ENCODE assay signal across 26 cellular contexts in genomic region chr7:23098460-23098859, GRCh38.
"Had no signal": no experiment of that assay in that cellular context is flagged by ENCODE, and none has a peak within 500 bp of the region (broad histone marks: within the 10 kb centered on the region; RNA-seq: fewer than 3 reads in every experiment).

No MANE protein-coding gene starts in this region.

- H3K27me3 Mint-ChIP-seq: activated CD4-positive, alpha-beta memory T cell treated with anti-CD3 and anti-CD28 coated beads for 36 hours; activated CD4-positive, alpha-beta T cell treated with anti-CD3 and anti-CD28 coated beads, Interleukin-2, amount 10 ng/mL, durations not matched to agents 7 days and 5 days; activated naive CD8-positive, alpha-beta T cell treated with anti-CD3 and anti-CD28 coated beads, Interleukin-2, amount 50 U/mL, for 24 hours had no signal

- H3K36me3 Mint-ChIP-seq: activated CD4-positive, alpha-beta memory T cell treated with anti-CD3 and anti-CD28 coated beads for 36 hours had no signal

- ATAC-seq: activated naive CD4-positive, alpha-beta T cell treated with anti-CD3 and anti-CD28 coated beads, Interleukin-2, amount 50 U/mL, for 72 hours; activated naive CD8-positive, alpha-beta T cell treated with anti-CD3 and anti-CD28 coated beads, Interleukin-2, amount 50 U/mL, for 24 hours; activated T-cell treated with anti-CD3 and anti-CD28 coated beads, Interleukin-2, amount 50 U/mL, for 4 hours; body of pancreas; PC-3 had no signal

- H3K9me3 ChIP-seq: body of pancreas had no signal

- H3K4me1 ChIP-seq: ascending aorta, body of pancreas had no signal

- H3K9me3 Mint-ChIP-seq: activated naive CD4-positive, alpha-beta T cell treated with anti-CD3 and anti-CD28 coated beads, Interleukin-2, amount 50 U/mL, for 72 hours; activated T-cell treated with anti-CD3 and anti-CD28 coated beads, Interleukin-2, amount 50 U/mL, for 4 hours had no signal

- FAIRE-seq: bronchial epithelial cell, RCC 7860 had no signal

- H3K4me3 Mint-ChIP-seq: activated CD4-positive, alpha-beta memory T cell treated with anti-CD3 and anti-CD28 coated beads for 36 hours; activated CD4-positive, alpha-beta T cell treated with anti-CD3 and anti-CD28 coated beads, Interleukin-2, amount 10 ng/mL, durations not matched to agents 7 days and 5 days; activated naive CD8-positive, alpha-beta T cell treated with anti-CD3 and anti-CD28 coated beads, Interleukin-2, amount 50 U/mL, for 24 hours; activated T-cell treated with anti-CD3 and anti-CD28 coated beads, Interleukin-2, amount 50 U/mL, for 4 hours had no signal

- H3K4me3 ChIP-seq: ascending aorta, body of pancreas, SK-N-MC had no signal

- DNase-seq: activated CD4-positive, alpha-beta memory T cell treated with anti-CD3 and anti-CD28 coated beads for 36 hours; activated CD4-positive, alpha-beta T cell treated with anti-CD3 and anti-CD28 coated beads, Interleukin-2, amount 10 ng/mL, durations not matched to agents 7 days and 5 days; activated CD4-positive, CD25-positive, alpha-beta regulatory T cell; activated CD8-positive, alpha-beta memory T cell treated with anti-CD3 and anti-CD28 coated beads for 24 hours; activated effector memory CD4-positive, alpha-beta T cell treated with anti-CD3 and anti-CD28 coated beads, Interleukin-2, amount 50 U/mL, for 16 hours; activated naive CD4-positive, alpha-beta T cell treated with Interleukin-2 at 50 U/mL for 16 hours; activated naive CD8-positive, alpha-beta T cell treated with anti-CD3 and anti-CD28 coated beads, Interleukin-2, amount 50 U/mL, for 24 hours; activated T-cell treated with anti-CD3 and anti-CD28 coated beads, Interleukin-2, amount 50 U/mL, for 4 hours; amniotic stem cell; body of pancreas; central memory CD4-positive, alpha-beta T cell; MM.1S; NCI-H1105; NCI-H1436; NCI-H187 treated with DMSO at 0.1 percent for 48 hours; NCI-H446; NCI-H524; PC-3; SHP77; T-helper 1 cell had no signal

- H3K36me3 ChIP-seq: ascending aorta had no signal

- H3K27ac ChIP-seq: ascending aorta, body of pancreas, SK-N-MC, VCaP had no signal

- H3K4me1 Mint-ChIP-seq: activated CD4-positive, alpha-beta T cell treated with anti-CD3 and anti-CD28 coated beads, Interleukin-2, amount 10 ng/mL, durations not matched to agents 7 days and 5 days; activated naive CD8-positive, alpha-beta T cell treated with anti-CD3 and anti-CD28 coated beads, Interleukin-2, amount 50 U/mL, for 24 hours had no signal

- H3K27me3 ChIP-seq: ascending aorta, body of pancreas had no signal

- H3K27ac Mint-ChIP-seq: activated CD4-positive, alpha-beta memory T cell treated with anti-CD3 and anti-CD28 coated beads for 36 hours; activated CD4-positive, alpha-beta T cell treated with anti-CD3 and anti-CD28 coated beads, Interleukin-2, amount 10 ng/mL, durations not matched to agents 7 days and 5 days; activated naive CD4-positive, alpha-beta T cell treated with anti-CD3 and anti-CD28 coated beads, Interleukin-2, amount 50 U/mL, for 72 hours; activated naive CD8-positive, alpha-beta T cell treated with anti-CD3 and anti-CD28 coated beads, Interleukin-2, amount 50 U/mL, for 24 hours had no signal
